Comparison of ENCODE assay signal across 3 cellular contexts in the genomic region with DNA sequence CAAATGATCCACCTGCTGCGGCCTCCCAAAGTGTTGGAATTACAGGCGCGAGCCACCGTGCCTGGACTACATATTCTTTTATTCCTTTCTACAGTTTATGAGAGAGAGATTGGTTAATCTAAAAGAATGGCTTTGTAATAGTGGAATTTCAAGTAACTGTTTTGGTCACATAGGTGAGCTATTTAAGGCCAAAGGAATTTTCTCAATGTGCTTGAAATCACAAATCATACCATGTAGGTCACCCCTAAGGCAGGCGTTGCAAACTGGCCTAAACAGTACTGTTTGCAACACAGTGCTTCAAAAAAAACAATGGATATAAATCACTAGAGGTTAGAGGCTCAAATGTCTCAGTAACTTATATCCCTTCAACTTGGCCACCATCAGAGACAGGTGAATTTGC.
"Had no signal": no experiment of that assay in that cellular context is flagged by ENCODE, and none has a peak within 500 bp of the region (broad histone marks: within the 10 kb centered on the region; RNA-seq: fewer than 3 reads in every experiment).

No MANE protein-coding gene starts in this region.

- H3K4me3 ChIP-seq: GM12878 had no signal

- ATAC-seq: GM12878 had no signal

- DNase-seq: GDM1, GF-D8 had no signal
